Comparison of ENCODE assay signal across 10 cellular contexts in the genomic region with DNA sequence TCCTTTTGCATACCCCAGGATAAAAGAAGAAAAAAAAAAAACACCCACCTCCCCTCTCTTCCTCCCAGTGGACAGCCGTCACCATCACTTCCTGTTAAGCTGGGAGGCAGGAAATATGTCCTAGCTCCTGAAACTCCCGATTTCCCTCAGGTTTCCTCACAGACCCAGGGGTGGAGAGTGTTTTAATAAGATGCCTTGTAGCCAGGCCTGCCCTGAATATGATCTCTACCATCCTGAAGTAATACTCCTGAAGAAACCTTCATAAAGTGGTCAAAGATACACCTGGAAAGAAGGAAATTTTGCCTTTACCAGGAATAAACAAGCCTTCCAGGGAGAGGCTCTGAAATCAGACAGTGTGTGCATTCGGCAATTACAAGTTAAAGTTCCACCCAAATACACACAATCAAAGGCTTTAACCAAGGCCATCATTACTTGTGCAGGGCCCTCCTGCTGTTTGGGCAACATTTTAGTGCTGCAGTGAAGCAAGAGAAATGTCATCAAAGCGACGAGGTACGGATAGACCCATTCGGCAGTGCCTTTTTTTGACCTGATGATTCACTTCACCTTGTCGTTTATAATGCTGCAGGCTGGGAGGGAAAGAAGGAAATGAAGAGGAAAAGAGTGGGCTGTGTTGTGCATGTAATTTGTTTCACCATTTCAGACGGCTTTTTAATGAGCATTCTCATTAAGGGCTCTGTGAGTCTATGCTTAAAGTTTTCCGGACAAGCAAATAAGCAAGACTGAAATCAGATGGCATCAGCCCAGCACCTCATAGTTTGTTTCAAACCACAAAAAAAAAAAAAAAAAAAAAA. TPM values are rescaled to one million over a fixed set of nuclear protein-coding genes. Genes with fewer than 3 reads are reported as not detected.
A peak's percentile ranks its signal among the peaks of the same experiment; 100 is the strongest.
DNase-seq lines count a peak whose midpoint lies in the region; ATAC-seq and TF ChIP-seq lines count a peak whose summit lies in the region.
"Had no signal": no experiment of that assay in that cellular context is flagged by ENCODE, and none has a peak within 500 bp of the region (broad histone marks: within the 10 kb centered on the region; RNA-seq: fewer than 3 reads in every experiment).

No MANE protein-coding gene starts in this region.

- H3K27me3 ChIP-seq in neural progenitor cell (no peaks in the 10 kb centered on the region), HAP-1 (ENCODE audit: low read depth) (no peaks in the 10 kb centered on the region), Karpas-422 (ENCODE audit: low read length) (no peaks in the 10 kb centered on the region)
- H3K27me3 ChIP-seq: dorsolateral prefrontal cortex had no signal

- H3K9me3 ChIP-seq in neural progenitor cell (ENCODE audit: low read depth) (no peaks in the 10 kb centered on the region), HAP-1 (no peaks in the 10 kb centered on the region), Karpas-422 (ENCODE audit: low read length) (no peaks in the 10 kb centered on the region)

- no peak for TF ChIP-seq CTCF in epithelial cell of proximal tubule (conservative IDR thresholded peaks at IDR 0.05; ENCODE audit: low read depth, low read length)
- no peak for TF ChIP-seq CTCF in neural progenitor cell (IDR thresholded peaks at IDR 0.05)

- H3K27ac ChIP-seq in neural progenitor cell (no peak overlapping the region), Karpas-422 (ENCODE audit: low read length) (no peak overlapping the region)
- H3K27ac ChIP-seq: dorsolateral prefrontal cortex had no signal

- H3K9me2 ChIP-seq in Karpas-422 (replicated peaks; ENCODE audit: insufficient read depth, low read length), result no peaks in the 10 kb centered on the region

- H3K36me3 Mint-ChIP-seq in neural progenitor cell, result no peaks in the 10 kb centered on the region

- H3K79me2 ChIP-seq in neural progenitor cell (ENCODE audit: low read depth) (no peaks in the 10 kb centered on the region), Karpas-422 (ENCODE audit: low read length) (no peaks in the 10 kb centered on the region)

- H2AFZ ChIP-seq in neural progenitor cell (replicated peaks) (no peak overlapping the region), Karpas-422 (ENCODE audit: low read length) (no peak overlapping the region)

- H3K4me3 ChIP-seq in epithelial cell of proximal tubule (ENCODE audit: low read depth, low read length) (peak overlapping the region; percentile 30), neural progenitor cell (no peak overlapping the region), HAP-1 (no peak overlapping the region), Karpas-422 (ENCODE audit: low read length) (no peak overlapping the region)
- H3K4me3 ChIP-seq: dorsolateral prefrontal cortex had no signal

- no peak for ATAC-seq in HG03432 (IDR thresholded peaks at IDR 0.05; ENCODE audit: unreplicated experiment)

- peaks cover 9% of the 10 kb centered on the region for H3F3A ChIP-seq in neural progenitor cell (ENCODE audit: low read depth)

- peak overlapping the region; percentile 38 for H3K27ac Mint-ChIP-seq in neural progenitor cell

- peaks cover 68% of the 10 kb centered on the region for H3K4me1 Mint-ChIP-seq in neural progenitor cell

- H3K27me3 Mint-ChIP-seq in neural progenitor cell (ENCODE audit: insufficient read depth, low read depth), result no peaks in the 10 kb centered on the region

- H3K4me2 ChIP-seq in neural progenitor cell (no peak overlapping the region), Karpas-422 (ENCODE audit: low read depth, low read length, poor library complexity, severe bottlenecking) (no peak overlapping the region)

- H3K4me3 Mint-ChIP-seq in neural progenitor cell, result peak overlapping the region; percentile 42

- H4K20me1 ChIP-seq in neural progenitor cell (ENCODE audit: low read depth) (no peaks in the 10 kb centered on the region), Karpas-422 (ENCODE audit: insufficient read depth, low read depth, low read length) (no peaks in the 10 kb centered on the region)

- H3K4me1 ChIP-seq in neural progenitor cell, result peaks cover 12% of the 10 kb centered on the region
- H3K4me1 ChIP-seq in HAP-1, result peaks cover 16% of the 10 kb centered on the region
- H3K4me1 ChIP-seq in Karpas-422 (ENCODE audit: low read length), result peaks cover 4% of the 10 kb centered on the region

- no peaks in the 10 kb centered on the region for H3K9me3 Mint-ChIP-seq in neural progenitor cell

- H3K36me3 ChIP-seq in neural progenitor cell, result no peaks in the 10 kb centered on the region
- no peaks in the 10 kb centered on the region for H3K36me3 ChIP-seq in HAP-1 (replicated peaks)
- H3K36me3 ChIP-seq in Karpas-422 (ENCODE audit: insufficient read depth, low read length), result no peaks in the 10 kb centered on the region

- in situ Hi-C loops in HAP-1 (cut with MboI; ENCODE audit: low sequenced_read_pairs), result no loop called here

- no peak overlapping the region for H3K9ac ChIP-seq in neural progenitor cell
- H3K9ac ChIP-seq in Karpas-422 (ENCODE audit: low read length), result no peak overlapping the region

- peak; percentile 43 for DNase-seq in COR-L47 (lab: John Stamatoyannopoulos, UW)
- DNase-seq in NCI-H748 treated with DMSO at 0.1 percent for 48 hours (lab: John Stamatoyannopoulos, UW), result peak; percentile 37
- no peak for DNase-seq in epithelial cell of proximal tubule (ENCODE audit: low read depth)
- peak; percentile 43 for DNase-seq in neural progenitor cell (ENCODE audit: low spot score)
- no peak for DNase-seq in HAP-1 (ENCODE audit: low spot score in 2 of 2)
- DNase-seq in Karpas-422, result no peak
- no peak for DNase-seq in DMS79 treated with DMSO at 0.1 percent for 48 hours (lab: John Stamatoyannopoulos, UW)
- DNase-seq: dorsolateral prefrontal cortex, MV-4-11 had no signal

RNA-seq across cellular contexts. Expression of a gene that starts 41.0 kb away (rescaled TPM):
- total RNA-seq in epithelial cell of proximal tubule (7.7 and 10.1 TPM in 2 replicates), neural progenitor cell (ENCODE audit: low replicate concordance) (14.0 and 18.3 TPM in 2 replicates)
- not detected in 2 replicates for total RNA-seq in Karpas-422 (2014; rRNA removed; shearing (Covaris generic); ENCODE audit: low replicate concordance)

Comparison
In these comparisons a context has a peak if more than half of its experiments do, and no peak if none do; other contexts are left out.
1. DNase-seq: peak in COR-L47 (single experiment), NCI-H748 treated with DMSO at 0.1 percent for 48 hours (single experiment) and neural progenitor cell (single experiment); none in epithelial cell of proximal tubule (single experiment), HAP-1 (0 of 2), Karpas-422 (single experiment) and DMS79 treated with DMSO at 0.1 percent for 48 hours (single experiment).